8 cellular contexts compared by ENCODE assay signal in genomic region chr15:75732809-75733451, GRCh38. TPM values are rescaled to one million over a fixed set of nuclear protein-coding genes. Genes with fewer than 3 reads are reported as not detected.
A peak's percentile ranks its signal among the peaks of the same experiment; 100 is the strongest.
DNase-seq lines count a peak whose midpoint lies in the region; ATAC-seq and TF ChIP-seq lines count a peak whose summit lies in the region.

No MANE protein-coding gene starts in this region.

- no peaks in the 10 kb centered on the region for H4K20me1 ChIP-seq in KMS-11 (ENCODE audit: insufficient read depth)

- TF ChIP-seq CTCF in KMS-11 (conservative IDR thresholded peaks at IDR 0.05; ENCODE audit: low read depth, low read length), result peak; percentile 65
- TF ChIP-seq CTCF in breast epithelium (IDR thresholded peaks at IDR 0.05), result peak; percentile 72 to 85 (median 76)
- peak; percentile 86 for TF ChIP-seq CTCF in kidney epithelial cell (IDR thresholded peaks at IDR 0.05; ENCODE audit: insufficient read depth, low read length, poor library complexity, severe bottlenecking)

- no peaks in the 10 kb centered on the region for H3K9me3 ChIP-seq in breast epithelium

- H3K4me2 ChIP-seq in KMS-11, result peak overlapping the region; percentile 50; the same call in 1 of the 2 replicates

- no peak overlapping the region for H3K9ac ChIP-seq in KMS-11

- H3K4me3 ChIP-seq in KMS-11 (IDR thresholded peaks at IDR 0.05; ENCODE audit: insufficient read depth, low read depth, low read length), result no peak overlapping the region
- H3K4me3 ChIP-seq in breast epithelium, result no peak overlapping the region
- no peak overlapping the region for H3K4me3 ChIP-seq in kidney epithelial cell (ENCODE audit: low read depth, low read length)

- peaks cover 6% of the 10 kb centered on the region for H3K4me1 ChIP-seq in KMS-11 (ENCODE audit: low read depth, poor library complexity, severe bottlenecking)
- H3K4me1 ChIP-seq in breast epithelium, result peaks cover 0 to 7% of the 10 kb centered on the region in 2 donors

- no peak for ATAC-seq in GM21381 (IDR thresholded peaks at IDR 0.05; ENCODE audit: unreplicated experiment)

- H3K27ac ChIP-seq in KMS-11 (no peak overlapping the region), breast epithelium (peak overlapping the region in 1 of 2 donors; percentile 57)

- H3K79me2 ChIP-seq in KMS-11 (ENCODE audit: insufficient read depth, low read depth), result no peaks in the 10 kb centered on the region

- H3K36me3 ChIP-seq in KMS-11 (ENCODE audit: insufficient read depth), result no peaks in the 10 kb centered on the region
- no peaks in the 10 kb centered on the region for H3K36me3 ChIP-seq in breast epithelium
- H3K36me3 ChIP-seq in kidney epithelial cell (ENCODE audit: control insufficient read depth, insufficient read depth, low read length), result no peaks in the 10 kb centered on the region

- H2AFZ ChIP-seq in KMS-11 (ENCODE audit: low read depth), result peak overlapping the region; percentile 50; the same call in 1 of the 2 replicates

- DNase-seq in NCI-H146 (lab: John Stamatoyannopoulos, UW) (peak; percentile 38), NCI-H146 treated with DMSO at 0.1 percent for 48 hours (lab: John Stamatoyannopoulos, UW; ENCODE audit: unreplicated experiment) (no peak), T-helper 9 cell (peak; percentile 24), breast epithelium (ENCODE audit: low spot score in 2 of 2) (no peak), kidney epithelial cell (ENCODE audit: low read depth) (no peak)
- DNase-seq in stimulated activated CD4-positive, alpha-beta T cell treated with anti-CD3 and anti-CD28 coated beads, Interleukin-4, amount 100 ng/mL, for 1 hour, result peak; percentile 49

- no peaks in the 10 kb centered on the region for H3K27me3 ChIP-seq in KMS-11 (ENCODE audit: insufficient read depth, low read depth)
- H3K27me3 ChIP-seq in breast epithelium, result no peaks in the 10 kb centered on the region
- no peaks in the 10 kb centered on the region for H3K27me3 ChIP-seq in kidney epithelial cell (ENCODE audit: control insufficient read depth, insufficient read depth, low read length)

- intact Hi-C loops in breast epithelium (cut with DNase I; ENCODE audit: low total_unique reads), result no loop called here

- no peak for TF ChIP-seq POLR2A in breast epithelium (IDR thresholded peaks at IDR 0.05)

RNA-seq across cellular contexts. Expression of gene CSPG4, which starts 20.3 kb away (rescaled TPM):
- 10 to 100 TPM in 2 of 3 donors, 1 to 10 TPM in 1; 6.3 to 42.9 (median 17.0) TPM for total RNA-seq in breast epithelium
- total RNA-seq in kidney epithelial cell, result 1.2 and 1.7 TPM in 2 replicates

Comparison
In these comparisons a context has a peak if more than half of its experiments do, and no peak if none do; other contexts are left out.
1. DNase-seq: peak in NCI-H146 (single experiment), T-helper 9 cell (single experiment) and stimulated activated CD4-positive, alpha-beta T cell treated with anti-CD3 and anti-CD28 coated beads, Interleukin-4, amount 100 ng/mL, for 1 hour (single experiment); none in NCI-H146 treated with DMSO at 0.1 percent for 48 hours (single experiment), breast epithelium (0 of 2) and kidney epithelial cell (single experiment).
2. Peak in every context shown above with its lines, with median percentiles within 50 percentile points of each other: CTCF ChIP-seq.